In genomic region chr19:55654323-55654832, GRCh38 we compare ENCODE assay signal across 8 cellular contexts. TPM values are rescaled to one million over a fixed set of nuclear protein-coding genes. Genes with fewer than 3 reads are reported as not detected.
DNase-seq lines count a peak whose midpoint lies in the region; ATAC-seq and TF ChIP-seq lines count a peak whose summit lies in the region.

No MANE protein-coding gene starts in this region.

- peak overlapping the region; percentile 91 to 99 (median 96) for H3K4me3 Mint-ChIP-seq in naive B cell

- peak overlapping the region; percentile 96 to 99 (median 99) for H3K27ac Mint-ChIP-seq in naive B cell

- H3K4me2 ChIP-seq in DND-41 (ENCODE audit: insufficient read depth, low read length), result peak overlapping the region; percentile 60
- peak overlapping the region; percentile 96 for H3K4me2 ChIP-seq in fibroblast of lung (ENCODE audit: extremely low read depth, insufficient read depth, low read length)

- peaks cover 43 to 56% (median 54%) of the 10 kb centered on the region in 3 donors for H3K4me1 Mint-ChIP-seq in naive B cell

- H3K4me3 ChIP-seq in DND-41 (ENCODE audit: low read depth in 1 of 2, low read length in 2 of 2), result peak overlapping the region; percentile 48 to 68; a peak in 3 of 4 replicates
- peak overlapping the region; percentile 90 for H3K4me3 ChIP-seq in LNCaP clone FGC (ENCODE audit: low read depth, low read length)
- H3K4me3 ChIP-seq in fibroblast of lung (replicated peaks in 1 of 4; ENCODE audit: control extremely low read depth in 1 of 4, insufficient read depth in 1 of 4, low read depth in 3 of 4, low read length in 4 of 4), result peak overlapping the region; percentile 73 to 99 (median 90)

- H3K9me3 Mint-ChIP-seq in naive B cell, result no peaks in the 10 kb centered on the region

- H3K36me3 ChIP-seq in DND-41 (ENCODE audit: insufficient read depth, low read length) (peaks cover 44% of the 10 kb centered on the region), fibroblast of lung (ENCODE audit: control insufficient read depth, insufficient read depth, low read length) (peaks cover 13% of the 10 kb centered on the region)

- DNase-seq in DND-41 (peak; percentile 99), H4 (ENCODE audit: low spot score) (peak; percentile 100), LNCaP clone FGC (ENCODE audit: low read depth) (peak; percentile 99), RPMI8226 (peak; percentile 99), fibroblast of lung (ENCODE audit: low read depth in 2 of 2) (peak; percentile 97 to 100), naive B cell (peak; percentile 99)
- peak; percentile 96 for DNase-seq in activated T-helper 9 cell treated with anti-CD3 and anti-CD28 coated beads, Interleukin-2, amount 50 U/mL, for 16 hours (ENCODE audit: low read depth)
- DNase-seq in stimulated activated CD8-positive, alpha-beta memory T cell treated with anti-CD3 and anti-CD28 coated beads, Interleukin-7, amount 100 ng/mL, for 48 hours (ENCODE audit: extremely low read depth in 1 of 2, low read depth in 1 of 2), result peak; percentile 93 to 99

- H3K4me1 ChIP-seq in DND-41 (ENCODE audit: insufficient read depth, low read length) (peaks cover 59% of the 10 kb centered on the region), fibroblast of lung (ENCODE audit: control insufficient read depth, extremely low read depth, insufficient read depth, low read length) (peaks cover 14% of the 10 kb centered on the region)

- peak; percentile 83 for ATAC-seq in DND-41 (ENCODE audit: insufficient read depth, low read depth)
- peak; percentile 68 to 70 for ATAC-seq in naive B cell (ENCODE audit: low read depth in 2 of 2)

- TF ChIP-seq CTCF in DND-41 (IDR thresholded peaks at IDR 0.05; ENCODE audit: borderline replicate concordance, extremely low read depth, low read length, poor library complexity, severe bottlenecking) (no peak), LNCaP clone FGC (IDR thresholded peaks at IDR 0.05; ENCODE audit: control insufficient read depth, extremely low read depth, insufficient read depth) (no peak), fibroblast of lung (conservative IDR thresholded peaks at IDR 0.05 in 1 of 2, IDR thresholded peaks at IDR 0.05 in 1 of 2; ENCODE audit: low read depth in 1 of 2, low read length in 2 of 2) (no peak)

- H3K27ac ChIP-seq in DND-41 (ENCODE audit: low read length) (peak overlapping the region; percentile 99), fibroblast of lung (ENCODE audit: insufficient read depth, low read length) (peak overlapping the region; percentile 100)

- H3K79me2 ChIP-seq in DND-41 (ENCODE audit: insufficient read depth, low read length) (peaks cover 56% of the 10 kb centered on the region), fibroblast of lung (ENCODE audit: control insufficient read depth, insufficient read depth, low read length) (peaks cover 43% of the 10 kb centered on the region)

- no peaks in the 10 kb centered on the region for H3K9me3 ChIP-seq in DND-41 (ENCODE audit: insufficient read depth, low read length, severe bottlenecking)
- H3K9me3 ChIP-seq in fibroblast of lung (ENCODE audit: control insufficient read depth, insufficient read depth, low read depth, low read length), result no peaks in the 10 kb centered on the region

- peaks cover 0 to 8% of the 10 kb centered on the region in 2 donors for H3K36me3 Mint-ChIP-seq in naive B cell

- H3K9ac ChIP-seq in DND-41 (ENCODE audit: low read depth, low read length) (peak overlapping the region; percentile 90), fibroblast of lung (ENCODE audit: insufficient read depth, low read length) (peak overlapping the region; percentile 99)

- no peaks in the 10 kb centered on the region for H3K27me3 Mint-ChIP-seq in naive B cell

- H4K20me1 ChIP-seq in DND-41 (ENCODE audit: insufficient read depth, low read length) (peaks cover 40% of the 10 kb centered on the region), fibroblast of lung (ENCODE audit: control insufficient read depth, extremely low read depth, insufficient read depth, low read length) (no peaks in the 10 kb centered on the region)

- H2AFZ ChIP-seq in DND-41 (ENCODE audit: low read depth, low read length) (peak overlapping the region; percentile 80), fibroblast of lung (ENCODE audit: low read length) (peak overlapping the region; percentile 98)

- H3K27me3 ChIP-seq in DND-41 (ENCODE audit: insufficient read depth, low read length, poor library complexity) (no peaks in the 10 kb centered on the region), fibroblast of lung (ENCODE audit: control insufficient read depth, insufficient read depth, low read length) (no peaks in the 10 kb centered on the region)

RNA-seq across cellular contexts. Expression of gene U2AF2, which starts 0.5 kb away (rescaled TPM):
- total RNA-seq in H4 (2014; rRNA removed; shearing (Covaris generic)), result 95.5 and 121 TPM in 2 replicates
- 66.8 and 84.1 TPM in 2 replicates for total RNA-seq in fibroblast of lung
- polyA plus RNA-seq in fibroblast of lung (53.5 and 93.3 TPM in 2 replicates), naive B cell (ENCODE audit: low read depth in 6 of 6) (10 to 100 TPM in 3 of 6 donors, 1 to 10 TPM in 3; 3.2 to 13.7 (median 9.3) TPM)
- 114 and 197 TPM in 2 replicates for polyA plus RNA-seq in fibroblast of lung (2012)
- polyA minus RNA-seq in fibroblast of lung (ENCODE audit: low replicate concordance), result 121 and 206 TPM in 2 replicates

RNA-seq across cellular contexts. Expression of gene CCDC106, which starts 6.4 kb away (rescaled TPM):
- total RNA-seq in H4 (2014; rRNA removed; shearing (Covaris generic)), result 0.45 and 2.4 TPM in 2 replicates
- total RNA-seq in fibroblast of lung, result 8.0 and 10.2 TPM in 2 replicates
- polyA plus RNA-seq in fibroblast of lung (4.5 and 5.9 TPM in 2 replicates), naive B cell (ENCODE audit: low read depth in 6 of 6) (10 to 100 TPM in 3 of 6 donors, 1 to 10 TPM in 3; 8.1 to 13.0 (median 9.7) TPM)
- polyA plus RNA-seq in fibroblast of lung (2012), result 8.2 and 16.1 TPM in 2 replicates
- 7.1 and 9.6 TPM in 2 replicates for polyA minus RNA-seq in fibroblast of lung (ENCODE audit: low replicate concordance)

RNA-seq across cellular contexts. Expression of gene ZNF581, which starts 10.9 kb away (rescaled TPM):
- 28.9 and 29.5 TPM in 2 replicates for total RNA-seq in H4 (2014; rRNA removed; shearing (Covaris generic))
- 33.4 and 40.1 TPM in 2 replicates for total RNA-seq in fibroblast of lung
- polyA plus RNA-seq in fibroblast of lung, result 9.0 and 9.2 TPM in 2 replicates
- polyA plus RNA-seq in fibroblast of lung (2012), result 17.5 and 21.5 TPM in 2 replicates
- 22.9 and 26.9 TPM in 2 replicates for polyA minus RNA-seq in fibroblast of lung (ENCODE audit: low replicate concordance)
- 10 to 100 TPM; 60.7 to 82.8 (median 65.4) TPM for polyA plus RNA-seq in naive B cell (ENCODE audit: low read depth in 6 of 6)

RNA-seq across cellular contexts. Expression of gene ZNF580, which starts 13.6 kb away (rescaled TPM):
- 9.6 and 19.2 TPM in 2 replicates for total RNA-seq in H4 (2014; rRNA removed; shearing (Covaris generic))
- total RNA-seq in fibroblast of lung, result 3.3 and 4.1 TPM in 2 replicates
- polyA plus RNA-seq in fibroblast of lung (7.2 and 10.9 TPM in 2 replicates), naive B cell (ENCODE audit: low read depth in 6 of 6) (10 to 100 TPM; 28.4 to 54.2 (median 31.5) TPM)
- 43.9 and 54.1 TPM in 2 replicates for polyA plus RNA-seq in fibroblast of lung (2012)
- polyA minus RNA-seq in fibroblast of lung (ENCODE audit: low replicate concordance), result 59.2 and 75.6 TPM in 2 replicates

RNA-seq across cellular contexts. Expression of gene EPN1, which starts 20.6 kb away (rescaled TPM):
- total RNA-seq in H4 (2014; rRNA removed; shearing (Covaris generic)), result 43.6 and 59.6 TPM in 2 replicates
- 16.2 and 47.1 TPM in 2 replicates for total RNA-seq in fibroblast of lung
- polyA plus RNA-seq in fibroblast of lung, result 48.6 and 81.8 TPM in 2 replicates
- 112 and 185 TPM in 2 replicates for polyA plus RNA-seq in fibroblast of lung (2012)
- 66.8 and 76.3 TPM in 2 replicates for polyA minus RNA-seq in fibroblast of lung (ENCODE audit: low replicate concordance)
- polyA plus RNA-seq in naive B cell (ENCODE audit: low read depth in 6 of 6), result 10 to 100 TPM in 5 of 6 donors, 1 to 10 TPM in 1; 1.0 to 28.9 (median 13.8) TPM

Comparison
In these comparisons a context has a peak if more than half of its experiments do, and no peak if none do; other contexts are left out.
1. Peak in every context shown above with its lines: DNase-seq, ATAC-seq, H3K4me3 ChIP-seq and H3K27ac ChIP-seq.